Comparison of ENCODE assay signal across 9 cellular contexts in genomic region chr2:126777620-126777978, GRCh38.
DNase-seq lines count a peak whose midpoint lies in the region; ATAC-seq and TF ChIP-seq lines count a peak whose summit lies in the region.
"Had no signal": no experiment of that assay in that cellular context is flagged by ENCODE, and none has a peak within 500 bp of the region (broad histone marks: within the 10 kb centered on the region; RNA-seq: fewer than 3 reads in every experiment).

No MANE protein-coding gene starts in this region.

- peak overlapping the region; percentile 13 for H2AK9ac ChIP-seq in IMR-90 (replicated peaks; ENCODE audit: low read depth, low read length, poor library complexity)

- no peak overlapping the region for H2AK5ac ChIP-seq in IMR-90 (ENCODE audit: low read depth, low read length)

- TF ChIP-seq CTCF in Caco-2 (IDR thresholded peaks at IDR 0.05; ENCODE audit: insufficient read depth in 1 of 2, low read depth in 1 of 2, low read length in 1 of 2, severe bottlenecking in 1 of 2, unreplicated experiment in 1 of 2) (no peak), IMR-90 (conservative IDR thresholded peaks at IDR 0.05; ENCODE audit: low read depth, low read length) (no peak), lower lobe of right lung (IDR thresholded peaks at IDR 0.05) (no peak)

- CTCF ChIA-PET in Caco-2 (lab: Charles Lee) = no interaction called here
- CTCF ChIA-PET in IMR-90 (lab: Yijun Ruan, JAX) = interaction anchor here (1.4 kb wide), 1 partner anchor 249 kb away, joined by 16 read pairs; no protein-coding TSS in a partner anchor

- in situ Hi-C loops in IMR-90 (cut with MboI; ENCODE audit: low sequenced_read_pairs) = loop anchor here (5.0 kb wide), 1 partner anchor 250 kb away; no protein-coding TSS in a partner anchor

- H3K4me2 ChIP-seq in IMR-90 (ENCODE audit: low read depth, low read length) = no peak overlapping the region

- no peak overlapping the region for H3K23ac ChIP-seq in IMR-90 (ENCODE audit: low read depth, low read length)

- no peak overlapping the region for H3K4ac ChIP-seq in IMR-90 (ENCODE audit: low read depth, low read length)

- peak overlapping the region; percentile 88 for H3K4me3 Mint-ChIP-seq in Caco-2 (ENCODE audit: unreplicated experiment)

- no TSS peak for BruUV-seq in Caco-2 (replicated peaks; lab: Mats Ljungman, UMichigan)
- BruUV-seq in IMR-90 (replicated peaks; lab: Mats Ljungman, UMichigan) = no TSS peak

- H3K18ac ChIP-seq in IMR-90 (ENCODE audit: low read depth, low read length) = no peak overlapping the region

- H3K14ac ChIP-seq in IMR-90 (replicated peaks; ENCODE audit: low read depth, low read length) = no peak overlapping the region

- no peak overlapping the region for H3K27ac ChIP-seq in IMR-90 (ENCODE audit: insufficient read depth, low read length)
- no peak overlapping the region for H3K27ac ChIP-seq in lower lobe of right lung

- H3K9me3 Mint-ChIP-seq in Caco-2 (ENCODE audit: unreplicated experiment) = no peaks in the 10 kb centered on the region

- no peak overlapping the region for H4K8ac ChIP-seq in IMR-90 (ENCODE audit: low read depth in 2 of 2, low read length in 2 of 2)

- H3K36me3 ChIP-seq in Caco-2 (ENCODE audit: control insufficient read depth, insufficient read depth, low read length) (no peaks in the 10 kb centered on the region), IMR-90 (ENCODE audit: control insufficient read depth, insufficient read depth, low read length) (no peaks in the 10 kb centered on the region), lower lobe of right lung (no peaks in the 10 kb centered on the region)

- H3K4me1 Mint-ChIP-seq in Caco-2 (ENCODE audit: low read depth, unreplicated experiment) = peaks cover 6% of the 10 kb centered on the region

- peak overlapping the region; percentile 86 for H2AFZ ChIP-seq in IMR-90 (replicated peaks; ENCODE audit: low read length, poor library complexity)

- no peak for TF ChIP-seq RAD21 in IMR-90 (IDR thresholded peaks at IDR 0.05; ENCODE audit: low read length)

- H3K4me3 ChIP-seq in Caco-2 (ENCODE audit: low read depth, low read length) (no peak overlapping the region), IMR-90 (ENCODE audit: insufficient read depth, low read depth, low read length) (no peak overlapping the region), lower lobe of right lung (peak overlapping the region; percentile 71)

- no peak for DNase-seq in Caco-2
- no peak for DNase-seq in IMR-90
- DNase-seq in lower lobe of right lung = no peak
- DNase-seq in NCI-H1048 (lab: John Stamatoyannopoulos, UW) = no peak
- no peak for DNase-seq in NCI-H1105 (lab: John Stamatoyannopoulos, UW)
- DNase-seq in NCI-H510A treated with DMSO at 0.1 percent for 48 hours (lab: John Stamatoyannopoulos, UW) = no peak
- DNase-seq in NCI-H1436 (lab: John Stamatoyannopoulos, UW) = no peak
- DNase-seq: NCI-H524 treated with DMSO at 0.1 percent for 48 hours had no signal

- no peaks in the 10 kb centered on the region for H3K36me3 Mint-ChIP-seq in Caco-2 (ENCODE audit: insufficient read depth, unreplicated experiment)

- no peak overlapping the region for H4K91ac ChIP-seq in IMR-90 (ENCODE audit: insufficient read depth, low read depth, low read length)

- H2BK20ac ChIP-seq in IMR-90 (ENCODE audit: low read depth, low read length) = no peak overlapping the region

- H2BK120ac ChIP-seq in IMR-90 (ENCODE audit: low read depth, low read length) = no peak overlapping the region

- dilution Hi-C loops in IMR-90 (cut with HindIII; ENCODE audit: low sequenced_read_pairs, unreplicated experiment) = no loop called here

- no peak overlapping the region for H2BK5ac ChIP-seq in IMR-90 (ENCODE audit: low read depth, low read length, poor library complexity, severe bottlenecking)

- H3K79me1 ChIP-seq in IMR-90 (ENCODE audit: low read depth in 1 of 2, low read length in 2 of 2) = no peaks in the 10 kb centered on the region

- H3K4me1 ChIP-seq in Caco-2 (no peaks in the 10 kb centered on the region), IMR-90 (ENCODE audit: control insufficient read depth, insufficient read depth, low read length) (no peaks in the 10 kb centered on the region), lower lobe of right lung (peaks cover 16% of the 10 kb centered on the region)

- ATAC-seq in GM21447 (IDR thresholded peaks at IDR 0.05; ENCODE audit: unreplicated experiment) = peak; percentile 12
- no peak for ATAC-seq in IMR-90 (ENCODE audit: low read depth)
- no peak for ATAC-seq in lower lobe of right lung

- POLR2A ChIA-PET in Caco-2 (lab: Charles Lee) = no interaction called here
- POLR2A ChIA-PET in IMR-90 (lab: Charles Lee; ENCODE audit: unreplicated experiment) = no interaction called here

- no peak overlapping the region for H3K56ac ChIP-seq in IMR-90 (ENCODE audit: extremely low read depth, insufficient read depth, low read length)

- H3K9ac ChIP-seq in IMR-90 (ENCODE audit: low read depth, low read length) = no peak overlapping the region

- intact Hi-C loops in Caco-2 (cut with micrococcal nuclease; ENCODE audit: unreplicated experiment) = loop anchor here (1.0 to 5.0 kb wide), 8 partner anchors 143 to 1967 kb away; no protein-coding TSS in a partner anchor
- intact Hi-C loops in IMR-90 (cut with micrococcal nuclease) = loop anchor here (1.0 to 10.0 kb wide), 6 partner anchors 119 to 1963 kb away; no protein-coding TSS in a partner anchor
- intact Hi-C loops in lower lobe of right lung (cut with DNase I) = no loop called here

- peaks cover 28% of the 10 kb centered on the region for H3K27me3 Mint-ChIP-seq in Caco-2 (ENCODE audit: insufficient read depth, unreplicated experiment)

- H3K9me1 ChIP-seq in IMR-90 (ENCODE audit: insufficient read depth, low read length) = no peaks in the 10 kb centered on the region

- no peak overlapping the region for H4K5ac ChIP-seq in IMR-90 (ENCODE audit: low read depth, low read length)

- H3K9me3 ChIP-seq in Caco-2 = no peaks in the 10 kb centered on the region
- H3K9me3 ChIP-seq in IMR-90 (ENCODE audit: control insufficient read depth, insufficient read depth, low read length) = no peaks in the 10 kb centered on the region
- H3K9me3 ChIP-seq in lower lobe of right lung = no peaks in the 10 kb centered on the region

- H3K27me3 ChIP-seq in Caco-2 (replicated peaks; ENCODE audit: control insufficient read depth, insufficient read depth, low read length) (peaks cover 4% of the 10 kb centered on the region; the same call in 1 of the 2 replicates), IMR-90 (ENCODE audit: control insufficient read depth, insufficient read depth, low read length) (peaks cover 15% of the 10 kb centered on the region; the same call in 1 of the 2 replicates), lower lobe of right lung (ENCODE audit: low read depth) (no peaks in the 10 kb centered on the region)

- no CpG with 5 or more reads among the region's 3 CpGs for WGBS in IMR-90 (ENCODE audit: extremely low coverage in 2 of 2, insufficient read length in 1 of 2), 2 experiments

- peak overlapping the region; percentile 29 for H3K27ac Mint-ChIP-seq in Caco-2 (ENCODE audit: unreplicated experiment)

- no peak overlapping the region for H2BK15ac ChIP-seq in IMR-90 (ENCODE audit: low read depth, low read length)

- TF ChIP-seq POLR2A in IMR-90 (IDR thresholded peaks at IDR 0.05; ENCODE audit: low read depth, low read length) = no peak

- no peaks in the 10 kb centered on the region for H4K20me1 ChIP-seq in IMR-90 (ENCODE audit: insufficient read depth, low read length)

TF ChIP-seq in IMR-90, 13 proteins besides CTCF, POLR2A, EP300 and RAD21:
- TF ChIP-seq SMC3 (IDR thresholded peaks at IDR 0.05; ENCODE audit: low read depth, low read length) (no peak), MAFK (IDR thresholded peaks at IDR 0.05; ENCODE audit: low read depth, low read length) (no peak), NFE2L2 (IDR thresholded peaks at IDR 0.05; ENCODE audit: low read depth, low read length) (no peak), CHD1 (IDR thresholded peaks at IDR 0.05; ENCODE audit: low read depth, low read length) (no peak), BHLHE40 (IDR thresholded peaks at IDR 0.05; ENCODE audit: low read depth, low read length) (no peak), RFX5 (IDR thresholded peaks at IDR 0.05; ENCODE audit: low read depth, low read length) (no peak), RCOR1 (IDR thresholded peaks at IDR 0.05; ENCODE audit: insufficient replicate concordance, low read length) (no peak), FOS (IDR thresholded peaks at IDR 0.05; ENCODE audit: low read depth, low read length) (no peak), CEBPB (IDR thresholded peaks at IDR 0.05; ENCODE audit: low read depth, low read length) (no peak), MAZ (IDR thresholded peaks at IDR 0.05; ENCODE audit: borderline replicate concordance, low read depth, low read length) (no peak), MXI1 (IDR thresholded peaks at IDR 0.05; ENCODE audit: borderline replicate concordance, low read depth, low read length) (no peak)
- TF ChIP-seq, protein P1, sequence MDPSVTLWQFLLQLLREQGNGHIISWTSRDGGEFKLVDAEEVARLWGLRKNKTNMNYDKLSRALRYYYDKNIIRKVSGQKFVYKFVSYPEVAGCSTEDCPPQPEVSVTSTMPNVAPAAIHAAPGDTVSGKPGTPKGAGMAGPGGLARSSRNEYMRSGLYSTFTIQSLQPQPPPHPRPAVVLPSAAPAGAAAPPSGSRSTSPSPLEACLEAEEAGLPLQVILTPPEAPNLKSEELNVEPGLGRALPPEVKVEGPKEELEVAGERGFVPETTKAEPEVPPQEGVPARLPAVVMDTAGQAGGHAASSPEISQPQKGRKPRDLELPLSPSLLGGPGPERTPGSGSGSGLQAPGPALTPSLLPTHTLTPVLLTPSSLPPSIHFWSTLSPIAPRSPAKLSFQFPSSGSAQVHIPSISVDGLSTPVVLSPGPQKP (IDR thresholded peaks at IDR 0.05; ENCODE audit: borderline replicate concordance, low read depth, low read length) = no peak
- TF ChIP-seq, protein P2, sequence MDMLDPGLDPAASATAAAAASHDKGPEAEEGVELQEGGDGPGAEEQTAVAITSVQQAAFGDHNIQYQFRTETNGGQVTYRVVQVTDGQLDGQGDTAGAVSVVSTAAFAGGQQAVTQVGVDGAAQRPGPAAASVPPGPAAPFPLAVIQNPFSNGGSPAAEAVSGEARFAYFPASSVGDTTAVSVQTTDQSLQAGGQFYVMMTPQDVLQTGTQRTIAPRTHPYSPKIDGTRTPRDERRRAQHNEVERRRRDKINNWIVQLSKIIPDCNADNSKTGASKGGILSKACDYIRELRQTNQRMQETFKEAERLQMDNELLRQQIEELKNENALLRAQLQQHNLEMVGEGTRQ (IDR thresholded peaks at IDR 0.05; ENCODE audit: low read depth, low read length) = no peak
